ENCODE assay signal across 7 cellular contexts in genomic region chr22:29979645-29980303, GRCh38.
DNase-seq lines count a peak whose midpoint lies in the region; ATAC-seq and TF ChIP-seq lines count a peak whose summit lies in the region.

No MANE protein-coding gene starts in this region.

- intact Hi-C loops in psoas muscle (cut with DNase I) = no loop called here

- no peaks in the 10 kb centered on the region for H3K9me3 Mint-ChIP-seq in immature natural killer cell

- no peaks in the 10 kb centered on the region for H3K79me2 ChIP-seq in OCI-LY3 (ENCODE audit: low read length)

- no peaks in the 10 kb centered on the region for H3K9me3 ChIP-seq in OCI-LY3 (ENCODE audit: insufficient read depth, low read length)
- no peaks in the 10 kb centered on the region for H3K9me3 ChIP-seq in psoas muscle

- H3K4me1 ChIP-seq in OCI-LY3 (ENCODE audit: low read length) = peaks cover 37% of the 10 kb centered on the region
- H3K4me1 ChIP-seq in psoas muscle = peaks cover 16% of the 10 kb centered on the region

- H3K4me3 Mint-ChIP-seq in immature natural killer cell = no peak overlapping the region

- WGBS in psoas muscle, 3 donors = 55 to 56% (median 55%) methylated on average over 3 of the region's 3 CpGs

- DNase-seq in psoas muscle = no peak
- no peak for DNase-seq in immature natural killer cell
- no peak for DNase-seq in RWPE1 (ENCODE audit: low spot score)

- H3K4me3 ChIP-seq in OCI-LY3 (ENCODE audit: low read length) (peak overlapping the region; percentile 15; the same call in 1 of the 2 replicates), psoas muscle (no peak overlapping the region)

- H3K27ac ChIP-seq in OCI-LY3 (ENCODE audit: low read length) (peak overlapping the region; percentile 3; the same call in 1 of the 2 replicates), psoas muscle (peak overlapping the region; percentile 50), RWPE1 (no peak overlapping the region)

- peaks cover 9 to 20% (median 18%) of the 10 kb centered on the region in 3 donors for H3K36me3 Mint-ChIP-seq in immature natural killer cell

- H3K36me3 ChIP-seq in OCI-LY3 (replicated peaks; ENCODE audit: low read depth, low read length) = peaks cover 5% of the 10 kb centered on the region
- H3K36me3 ChIP-seq in psoas muscle (ENCODE audit: insufficient read depth in 1 of 2, low read depth in 1 of 2) = peaks cover 3 to 67% of the 10 kb centered on the region in 2 donors

- H3K4me2 ChIP-seq in OCI-LY3 (ENCODE audit: low read length) = peak overlapping the region; percentile 51

- peaks cover 22% of the 10 kb centered on the region for H4K20me1 ChIP-seq in OCI-LY3 (ENCODE audit: insufficient read depth, low read length)

- POLR2A ChIA-PET in RWPE1 (lab: Yijun Ruan, JAX; ENCODE audit: low non-redundant PET) = no interaction called here

- ATAC-seq in GM18873 (IDR thresholded peaks at IDR 0.05; ENCODE audit: low FRiP score, unreplicated experiment) (peak; percentile 85), HG02678 (IDR thresholded peaks at IDR 0.05; ENCODE audit: unreplicated experiment) (peak; percentile 76), psoas muscle (no peak), GM21390 (IDR thresholded peaks at IDR 0.05; ENCODE audit: unreplicated experiment) (no peak)

- TF ChIP-seq CTCF in OCI-LY3 (IDR thresholded peaks at IDR 0.05; ENCODE audit: low read depth, low read length) = no peak
- no peak for TF ChIP-seq CTCF in psoas muscle (IDR thresholded peaks at IDR 0.05)
- no peak for TF ChIP-seq CTCF in RWPE1 (conservative IDR thresholded peaks at IDR 0.05; ENCODE audit: low read depth)

- no peaks in the 10 kb centered on the region for H3K27me3 Mint-ChIP-seq in immature natural killer cell (ENCODE audit: low read depth in 3 of 3)

- no peaks in the 10 kb centered on the region for H3K4me1 Mint-ChIP-seq in immature natural killer cell

- no peak overlapping the region for H2AFZ ChIP-seq in OCI-LY3 (ENCODE audit: low read depth, low read length)

- CTCF ChIA-PET in RWPE1 (lab: Yijun Ruan, JAX) = interaction anchor here (0.7 kb wide), 1 partner anchor 20 kb away, joined by 3 read pairs; no protein-coding TSS in a partner anchor

- H3K9ac ChIP-seq in OCI-LY3 (ENCODE audit: low read length) = no peak overlapping the region

- H3K27me3 ChIP-seq in OCI-LY3 (ENCODE audit: low read depth, low read length) (no peaks in the 10 kb centered on the region), psoas muscle (ENCODE audit: insufficient read depth in 3 of 3, low read length in 2 of 3) (no peaks in the 10 kb centered on the region)

- peak overlapping the region in 1 of 6 donors; percentile 9 for H3K27ac Mint-ChIP-seq in immature natural killer cell

Comparison
In these comparisons a context has a peak if more than half of its experiments do, and no peak if none do; other contexts are left out.
1. ATAC-seq: peak in GM18873 (single experiment) and HG02678 (single experiment); none in psoas muscle (0 of 4) and GM21390 (single experiment).